ENCODE assay signal across 17 cellular contexts in genomic region chr1:44048816-44049215, GRCh38. TPM values are rescaled to one million over a fixed set of nuclear protein-coding genes. Genes with fewer than 3 reads are reported as not detected.
DNase-seq lines count a peak whose midpoint lies in the region; ATAC-seq and TF ChIP-seq lines count a peak whose summit lies in the region.
"Had no signal": no experiment of that assay in that cellular context is flagged by ENCODE, and none has a peak within 500 bp of the region (broad histone marks: within the 10 kb centered on the region; RNA-seq: fewer than 3 reads in every experiment).

No MANE protein-coding gene starts in this region.

- no peak overlapping the region; a peak in 1 of 4 replicates for H3K4me3 ChIP-seq in Panc1 (ENCODE audit: low read depth in 2 of 2, low read length in 2 of 2)
- H3K4me3 ChIP-seq: left lung had no signal

- H3K27me3 Mint-ChIP-seq in chondrocyte (ENCODE audit: low read depth) (peaks cover 2% of the 10 kb centered on the region), neural crest cell (ENCODE audit: low read depth) (no peaks in the 10 kb centered on the region)

- H3K4me1 Mint-ChIP-seq in chondrocyte (ENCODE audit: low read depth) (peaks cover 34% of the 10 kb centered on the region), neural crest cell (peaks cover 23% of the 10 kb centered on the region)

- intact Hi-C loops in Panc1 (cut with micrococcal nuclease; ENCODE audit: unreplicated experiment): no loop called here
- intact Hi-C loops in posterior vena cava (cut with DNase I): loop anchor here (5.0 kb wide), 2 partner anchors 42 to 47 kb away; no protein-coding TSS in a partner anchor

- H3K4me3 Mint-ChIP-seq in chondrocyte (ENCODE audit: unreplicated experiment): no peak overlapping the region
- H3K4me3 Mint-ChIP-seq in neural crest cell: peak overlapping the region; percentile 49
- H3K4me3 Mint-ChIP-seq: effector memory CD8-positive, alpha-beta T cell had no signal

- peaks cover 10% of the 10 kb centered on the region for H3K4me1 ChIP-seq in Panc1 (ENCODE audit: control insufficient read depth, insufficient read depth, low read length)

- no peaks in the 10 kb centered on the region for H3K9me3 ChIP-seq in Panc1 (ENCODE audit: control insufficient read depth, insufficient read depth, low read depth, low read length)
- H3K9me3 ChIP-seq: left lung had no signal

- H3K36me3 Mint-ChIP-seq in chondrocyte (ENCODE audit: low read depth) (no peaks in the 10 kb centered on the region), neural crest cell (ENCODE audit: low read depth) (no peaks in the 10 kb centered on the region)
- H3K36me3 Mint-ChIP-seq: brain, CD14-positive monocyte had no signal

- H3K27ac Mint-ChIP-seq in chondrocyte (ENCODE audit: unreplicated experiment) (peak overlapping the region; percentile 75), neural crest cell (ENCODE audit: unreplicated experiment) (peak overlapping the region; percentile 97)
- H3K27ac Mint-ChIP-seq: effector memory CD8-positive, alpha-beta T cell had no signal

- CTCF ChIA-PET in Panc1 (lab: Charles Lee): interaction anchor here (0.6 to 2.9 kb wide), 5 partner anchors 13 to 546 kb away, joined by 3 to 29 read pairs (median 10); no protein-coding TSS in a partner anchor

- ATAC-seq in Panc1 (peak; percentile 55), GM21786 (IDR thresholded peaks at IDR 0.05; ENCODE audit: unreplicated experiment) (no peak)
- ATAC-seq: effector memory CD8-positive, alpha-beta T cell had no signal

- TF ChIP-seq CTCF in Panc1 (IDR thresholded peaks at IDR 0.05) (no peak), chondrocyte (IDR thresholded peaks at IDR 0.05) (no peak), neural crest cell (conservative IDR thresholded peaks at IDR 0.05) (no peak)

- H3K27ac ChIP-seq in Panc1 (ENCODE audit: low read length): peak overlapping the region; percentile 25
- H3K27ac ChIP-seq: WERI-Rb-1 had no signal

- H3K36me3 ChIP-seq in Panc1 (ENCODE audit: control insufficient read depth, insufficient read depth, low read length): no peaks in the 10 kb centered on the region
- H3K36me3 ChIP-seq: left lung, WERI-Rb-1 had no signal

- POLR2A ChIA-PET in Panc1 (lab: Charles Lee): no interaction called here

- H3K9me3 Mint-ChIP-seq in chondrocyte (ENCODE audit: low read depth) (no peaks in the 10 kb centered on the region), neural crest cell (no peaks in the 10 kb centered on the region)
- H3K9me3 Mint-ChIP-seq: CD14-positive monocyte; effector memory CD8-positive, alpha-beta T cell; nephron had no signal

- no TSS peak for BruUV-seq in Panc1 (replicated peaks; lab: Mats Ljungman, UMichigan)

- H3K27me3 ChIP-seq in Panc1 (ENCODE audit: control insufficient read depth, insufficient read depth, low read length): no peaks in the 10 kb centered on the region
- H3K27me3 ChIP-seq: left lung had no signal

- in situ Hi-C loops in Panc1 (cut with HindIII; ENCODE audit: low pct_unique_long_range_greater_than_20kb, low sequenced_read_pairs): no loop called here

- DNase-seq in ELR (ENCODE audit: low read depth): peak; percentile 97
- no peak for DNase-seq in Panc1 (ENCODE audit: low read depth, low spot score)
- DNase-seq in chondrocyte (ENCODE audit: low spot score): no peak
- no peak for DNase-seq in neural crest cell (ENCODE audit: low read depth, low spot score)
- no peak for DNase-seq in posterior vena cava (ENCODE audit: low spot score)
- DNase-seq in NCI-H82 treated with DMSO at 0.1 percent for 48 hours (lab: John Stamatoyannopoulos, UW; ENCODE audit: unreplicated experiment): no peak
- DNase-seq: effector memory CD8-positive, alpha-beta T cell; left lung; NCI-H146; NCI-H748 treated with DMSO at 0.1 percent for 48 hours; SIG-M5; stimulated activated naive CD4-positive, alpha-beta T cell; WERI-Rb-1 had no signal

RNA-seq across cellular contexts. Expression of gene SLC6A9, which starts 17.6 kb away (rescaled TPM):
- total RNA-seq in Panc1 (2021; ENCODE audit: unreplicated experiment) (9.2 TPM), chondrocyte (8.4 to 67.3 TPM (median 61.7 TPM) in 3 replicates), neural crest cell (20.9 and 22.8 TPM in 2 replicates), posterior vena cava (10 to 100 TPM in 1 of 2 donors, 1 to 10 TPM in 1; 7.8 to 12.2 TPM)
- 24.4 TPM for polyA plus RNA-seq in Panc1 (2012; ENCODE audit: insufficient read length)
- polyA plus RNA-seq: CD14-positive monocyte had no signal

RNA-seq across cellular contexts. Expression of gene CCDC24, which starts 57.4 kb away (rescaled TPM):
- 24.4 TPM for total RNA-seq in Panc1 (2021; ENCODE audit: unreplicated experiment)
- 27.3 TPM for polyA plus RNA-seq in Panc1 (2012; ENCODE audit: insufficient read length)
- total RNA-seq in chondrocyte: 5.4 to 6.8 TPM (median 6.3 TPM) in 3 replicates
- total RNA-seq in neural crest cell: 4.9 and 5.5 TPM in 2 replicates
- 1 to 10 TPM; 2.5 to 4.1 TPM for total RNA-seq in posterior vena cava
